Comparison of ENCODE assay signal across 11 cellular contexts in genomic region chr1:62800274-62800673, GRCh38. TPM values are rescaled to one million over a fixed set of nuclear protein-coding genes. Genes with fewer than 3 reads are reported as not detected.
DNase-seq lines count a peak whose midpoint lies in the region; ATAC-seq and TF ChIP-seq lines count a peak whose summit lies in the region.
"Had no signal": no experiment of that assay in that cellular context is flagged by ENCODE, and none has a peak within 500 bp of the region (broad histone marks: within the 10 kb centered on the region; RNA-seq: fewer than 3 reads in every experiment).

No MANE protein-coding gene starts in this region.

- DNase-seq in IMR-90 = no peak
- DNase-seq in natural killer cell = no peak
- DNase-seq in HuH-7 (ENCODE audit: low spot score) = no peak
- DNase-seq in HT-29 (ENCODE audit: low spot score) = no peak
- DNase-seq in HFFc6 = no peak
- no peak for DNase-seq in UCSD-AML1 (lab: John Stamatoyannopoulos, UW; ENCODE audit: unreplicated experiment)
- DNase-seq: activated gamma-delta T cell treated with Interleukin-2 at 50 U/mL for 16 hours, DMS79, WERI-Rb-1 had no signal

- CTCF ChIA-PET in IMR-90 (lab: Yijun Ruan, JAX) = no interaction called here

- no peaks in the 10 kb centered on the region for H4K20me1 ChIP-seq in IMR-90 (ENCODE audit: insufficient read depth, low read length)

- no peaks in the 10 kb centered on the region for H3K36me3 ChIP-seq in IMR-90 (ENCODE audit: control insufficient read depth, insufficient read depth, low read length)
- H3K36me3 ChIP-seq: WERI-Rb-1 had no signal

- H3K14ac ChIP-seq in IMR-90 (replicated peaks; ENCODE audit: low read depth, low read length) = no peak overlapping the region

- TF ChIP-seq CTCF in IMR-90 (conservative IDR thresholded peaks at IDR 0.05; ENCODE audit: low read depth, low read length) = no peak
- TF ChIP-seq CTCF in natural killer cell (IDR thresholded peaks at IDR 0.05) = no peak
- TF ChIP-seq CTCF in HFFc6 (IDR thresholded peaks at IDR 0.05) = no peak

- no peak overlapping the region for H3K18ac ChIP-seq in IMR-90 (ENCODE audit: low read depth, low read length)

- no peak overlapping the region for H2BK120ac ChIP-seq in IMR-90 (ENCODE audit: low read depth, low read length)

- H3K4me2 ChIP-seq in IMR-90 (ENCODE audit: low read depth, low read length) = no peak overlapping the region

- no peak overlapping the region for H2BK15ac ChIP-seq in IMR-90 (ENCODE audit: low read depth, low read length)

- H3K9me1 ChIP-seq in IMR-90 (ENCODE audit: insufficient read depth, low read length) = no peaks in the 10 kb centered on the region

- WGBS in IMR-90 (ENCODE audit: extremely low coverage in 2 of 2, insufficient read length in 1 of 2), 2 experiments = no CpG with 5 or more reads among the region's 3 CpGs

- H3K4me1 ChIP-seq in IMR-90 (ENCODE audit: control insufficient read depth, insufficient read depth, low read length) = peaks cover 2% of the 10 kb centered on the region; the same call in 1 of the 2 replicates

- H3K23ac ChIP-seq in IMR-90 (ENCODE audit: low read depth, low read length) = no peak overlapping the region

- POLR2A ChIA-PET in IMR-90 (lab: Charles Lee; ENCODE audit: unreplicated experiment) = no interaction called here

- H2BK20ac ChIP-seq in IMR-90 (ENCODE audit: low read depth, low read length) = no peak overlapping the region

- no peak overlapping the region for H2AFZ ChIP-seq in IMR-90 (replicated peaks; ENCODE audit: low read length, poor library complexity)

- peak overlapping the region; percentile 66 for H2BK5ac ChIP-seq in IMR-90 (ENCODE audit: low read depth, low read length, poor library complexity, severe bottlenecking)

- no peak overlapping the region for H3K9ac ChIP-seq in IMR-90 (ENCODE audit: low read depth, low read length)

- BruUV-seq in IMR-90 (replicated peaks; lab: Mats Ljungman, UMichigan) = no TSS peak

- dilution Hi-C loops in IMR-90 (cut with HindIII; ENCODE audit: low sequenced_read_pairs, unreplicated experiment) = no loop called here

- H3K9me3 ChIP-seq in IMR-90 (ENCODE audit: control insufficient read depth, insufficient read depth, low read length) = no peaks in the 10 kb centered on the region

- H3K4ac ChIP-seq in IMR-90 (ENCODE audit: low read depth, low read length) = no peak overlapping the region

- intact Hi-C loops in IMR-90 (cut with micrococcal nuclease) (no loop called here), natural killer cell (cut with micrococcal nuclease) (no loop called here)

- H3K4me3 ChIP-seq in IMR-90 (ENCODE audit: insufficient read depth, low read depth, low read length) = no peak overlapping the region

- H3K27ac Mint-ChIP-seq in natural killer cell (peak overlapping the region; percentile 0 to 27), HFFc6 (no peak overlapping the region)

- H3K27me3 Mint-ChIP-seq in natural killer cell (ENCODE audit: low read depth in 2 of 2) (no peaks in the 10 kb centered on the region), HFFc6 (ENCODE audit: insufficient read depth) (no peaks in the 10 kb centered on the region)

- H3K4me3 Mint-ChIP-seq in natural killer cell (no peak overlapping the region), HFFc6 (no peak overlapping the region)

- no peak for TF ChIP-seq POLR2A in IMR-90 (IDR thresholded peaks at IDR 0.05; ENCODE audit: low read depth, low read length)

- no peak overlapping the region for H4K5ac ChIP-seq in IMR-90 (ENCODE audit: low read depth, low read length)

- no peaks in the 10 kb centered on the region for H3K9me3 Mint-ChIP-seq in natural killer cell
- no peaks in the 10 kb centered on the region for H3K9me3 Mint-ChIP-seq in HFFc6

- H2AK9ac ChIP-seq in IMR-90 (replicated peaks; ENCODE audit: low read depth, low read length, poor library complexity) = no peak overlapping the region

- no peak for TF ChIP-seq RAD21 in IMR-90 (IDR thresholded peaks at IDR 0.05; ENCODE audit: low read length)

- peaks cover 9 to 16% of the 10 kb centered on the region in 2 donors for H3K4me1 Mint-ChIP-seq in natural killer cell
- peaks cover 16% of the 10 kb centered on the region for H3K4me1 Mint-ChIP-seq in HFFc6 (ENCODE audit: low read depth)

- peak; percentile 60 for ATAC-seq in GM18907 (IDR thresholded peaks at IDR 0.05; ENCODE audit: unreplicated experiment)
- ATAC-seq in HG02623 (IDR thresholded peaks at IDR 0.05; ENCODE audit: unreplicated experiment) = peak; percentile 31
- no peak for ATAC-seq in IMR-90 (ENCODE audit: low read depth)
- no peak for ATAC-seq in natural killer cell

- no peak overlapping the region for H3K27ac ChIP-seq in IMR-90 (ENCODE audit: insufficient read depth, low read length)
- H3K27ac ChIP-seq: WERI-Rb-1 had no signal

- H2AK5ac ChIP-seq in IMR-90 (ENCODE audit: low read depth, low read length) = no peak overlapping the region

- H3K27me3 ChIP-seq in IMR-90 (ENCODE audit: control insufficient read depth, insufficient read depth, low read length) = no peaks in the 10 kb centered on the region

- H3K36me3 Mint-ChIP-seq in natural killer cell (no peaks in the 10 kb centered on the region), HFFc6 (ENCODE audit: low read depth) (peaks cover 5% of the 10 kb centered on the region; the same call in 1 of the 2 replicates)

- H4K91ac ChIP-seq in IMR-90 (ENCODE audit: insufficient read depth, low read depth, low read length) = no peak overlapping the region

- no peak overlapping the region for H4K8ac ChIP-seq in IMR-90 (ENCODE audit: low read depth in 2 of 2, low read length in 2 of 2)

- H3K79me1 ChIP-seq in IMR-90 (ENCODE audit: low read depth in 1 of 2, low read length in 2 of 2) = peaks cover 3 to 4% of the 10 kb centered on the region in 2 experiments; a peak in 1 of 4 replicates

- H3K56ac ChIP-seq in IMR-90 (ENCODE audit: extremely low read depth, insufficient read depth, low read length) = no peak overlapping the region

- in situ Hi-C loops in IMR-90 (cut with MboI; ENCODE audit: low sequenced_read_pairs) = no loop called here

TF ChIP-seq in IMR-90, 13 proteins besides CTCF, POLR2A, EP300 and RAD21:
- TF ChIP-seq CHD1 (IDR thresholded peaks at IDR 0.05; ENCODE audit: low read depth, low read length) (no peak), MAFK (IDR thresholded peaks at IDR 0.05; ENCODE audit: low read depth, low read length) (no peak), BHLHE40 (IDR thresholded peaks at IDR 0.05; ENCODE audit: low read depth, low read length) (no peak), NFE2L2 (IDR thresholded peaks at IDR 0.05; ENCODE audit: low read depth, low read length) (no peak), ELK1 (IDR thresholded peaks at IDR 0.05; ENCODE audit: borderline replicate concordance, low read depth, low read length) (no peak), MXI1 (IDR thresholded peaks at IDR 0.05; ENCODE audit: borderline replicate concordance, low read depth, low read length) (no peak), CEBPB (IDR thresholded peaks at IDR 0.05; ENCODE audit: low read depth, low read length) (no peak)
- TF ChIP-seq, protein P1, sequence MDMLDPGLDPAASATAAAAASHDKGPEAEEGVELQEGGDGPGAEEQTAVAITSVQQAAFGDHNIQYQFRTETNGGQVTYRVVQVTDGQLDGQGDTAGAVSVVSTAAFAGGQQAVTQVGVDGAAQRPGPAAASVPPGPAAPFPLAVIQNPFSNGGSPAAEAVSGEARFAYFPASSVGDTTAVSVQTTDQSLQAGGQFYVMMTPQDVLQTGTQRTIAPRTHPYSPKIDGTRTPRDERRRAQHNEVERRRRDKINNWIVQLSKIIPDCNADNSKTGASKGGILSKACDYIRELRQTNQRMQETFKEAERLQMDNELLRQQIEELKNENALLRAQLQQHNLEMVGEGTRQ (IDR thresholded peaks at IDR 0.05; ENCODE audit: low read depth, low read length) = no peak
TF ChIP-seq in IMR-90: peak in this region for 0.

RNA-seq across cellular contexts. Expression of gene ATG4C, which starts 16.3 kb away (rescaled TPM):
- 7.2 and 9.7 TPM in 2 replicates for total RNA-seq in IMR-90 (2012; rRNA removed)
- 3.8 and 4.7 TPM in 2 replicates for polyA plus RNA-seq in IMR-90 (2012; rRNA removed)
- polyA plus RNA-seq in IMR-90 (2012; cell fraction: cytosol; rRNA removed) = 0.14 and 1.1 TPM in 2 replicates
- polyA plus RNA-seq in IMR-90 (2012; cell fraction: nucleus; rRNA removed; ENCODE audit: low replicate concordance) = 0.04 and 1.7 TPM in 2 replicates
- total RNA-seq in natural killer cell = 1 to 10 TPM; 4.8 to 9.7 (median 6.3) TPM
- total RNA-seq in HT-29 (2014; rRNA removed; shearing (Covaris generic)) = 1.6 and 3.7 TPM in 2 replicates
- total RNA-seq in HFFc6 (2021; fragmentation: NEBNext Ultra II Directional; extraction: Animal tissue kit (Norgen Biotek cat#: 25700)) = 10 to 100 TPM in 5 of 6 experiments, 1 to 10 TPM in 1; 9.4 to 11.7 (median 10.6) TPM

Comparison
In these comparisons a context has a peak if more than half of its experiments do, and no peak if none do; other contexts are left out.
1. ATAC-seq: peak in GM18907 (single experiment) and HG02623 (single experiment); none in IMR-90 (single experiment) and natural killer cell (0 of 3).